In genomic region chr7:66237876-66238617, GRCh38 we compare ENCODE assay signal across 8 cellular contexts. TPM values are rescaled to one million over a fixed set of nuclear protein-coding genes. Genes with fewer than 3 reads are reported as not detected.
DNase-seq lines count a peak whose midpoint lies in the region; ATAC-seq, FAIRE-seq and TF ChIP-seq lines count a peak whose summit lies in the region.
"Not testable (repeated sequence)": the region's sequence is repeated elsewhere in the genome, so short reads cannot be mapped to it uniquely, and the experiment has no call there.

No MANE protein-coding gene starts in this region.

- H3K4me1 Mint-ChIP-seq in Caco-2 (ENCODE audit: low read depth, unreplicated experiment) (peaks cover 45% of the 10 kb centered on the region), astrocyte (ENCODE audit: low read depth, unreplicated experiment) (peaks cover 18% of the 10 kb centered on the region)

- CTCF ChIA-PET in Caco-2 (lab: Charles Lee), result interaction anchor here (0.6 to 1.6 kb wide), 3 partner anchors 33 to 176 kb away, joined by 3 to 6 read pairs (median 4); no protein-coding TSS in a partner anchor

- ATAC-seq in GM19043 (IDR thresholded peaks at IDR 0.05; ENCODE audit: low read depth, unreplicated experiment), result peak; percentile 71
- peak; percentile 68 for ATAC-seq in HG02642 (IDR thresholded peaks at IDR 0.05; ENCODE audit: poor library complexity, unreplicated experiment)
- ATAC-seq in HG03378 (IDR thresholded peaks at IDR 0.05; ENCODE audit: unreplicated experiment), result peak; percentile 45

- H4K8ac ChIP-seq in mesenchymal stem cell (ENCODE audit: low read length), result not testable (repeated sequence)

- H4K20me1 ChIP-seq in astrocyte (ENCODE audit: insufficient read depth, low read length) (peaks cover 23% of the 10 kb centered on the region), smooth muscle cell (ENCODE audit: low read depth) (peaks cover 49% of the 10 kb centered on the region)
- not testable (repeated sequence) for H4K20me1 ChIP-seq in hepatocyte (ENCODE audit: insufficient read depth, poor library complexity, severe bottlenecking)

- peak; percentile 78 to 87 for DNase-seq in Caco-2
- not testable (repeated sequence) for DNase-seq in astrocyte (ENCODE audit: low read depth); mesenchymal stem cell; smooth muscle cell (lab: John Stamatoyannopoulos, UW; ENCODE audit: unreplicated experiment)
- peak; percentile 17 for DNase-seq in hepatocyte (ENCODE audit: low spot score)

- POLR2A ChIA-PET in Caco-2 (lab: Charles Lee), result interaction anchor here (0.5 to 1.4 kb wide), 8 partner anchors 10 to 417 kb away, joined by 3 to 13 read pairs (median 6); partner anchors contain the start of gene TPST1

- H3K4me1 ChIP-seq in Caco-2 (peaks cover 49% of the 10 kb centered on the region), hepatocyte (ENCODE audit: insufficient read depth) (peaks cover 39% of the 10 kb centered on the region), smooth muscle cell (ENCODE audit: low read depth) (peaks cover 35% of the 10 kb centered on the region)
- not testable (repeated sequence) for H3K4me1 ChIP-seq in astrocyte (ENCODE audit: insufficient read depth, low read length); mesenchymal stem cell (ENCODE audit: control insufficient read depth, insufficient read depth, low read depth, low read length)

- H2AK5ac ChIP-seq in mesenchymal stem cell (ENCODE audit: low read length, severe bottlenecking), result peak overlapping the region; percentile 62

- not testable (repeated sequence) for H3K4me3 ChIP-seq in Caco-2 (ENCODE audit: low read depth, low read length); astrocyte (ENCODE audit: insufficient read depth, low read depth, low read length); hepatocyte; mesenchymal stem cell (ENCODE audit: insufficient read depth in 1 of 2, low read depth in 1 of 2, low read length in 2 of 2)
- peak overlapping the region; percentile 21 for H3K4me3 ChIP-seq in smooth muscle cell

- peaks cover 61% of the 10 kb centered on the region for H3F3A ChIP-seq in smooth muscle cell (ENCODE audit: low read depth)

- H2BK5ac ChIP-seq in mesenchymal stem cell (ENCODE audit: low read depth, low read length, poor library complexity, severe bottlenecking), result peak overlapping the region; percentile 93

- WGBS in hepatocyte (ENCODE audit: low lambda C conversion rate, missing lambda C conversion rate), result 9% methylated on average over 7 of the region's 7 CpGs
- WGBS in mesenchymal stem cell, result 27% methylated on average over 5 of the region's 7 CpGs
- WGBS in smooth muscle cell (ENCODE audit: low lambda C conversion rate), result 1% methylated on average over 7 of the region's 7 CpGs

- H3K9ac ChIP-seq in astrocyte (ENCODE audit: low read length), result not testable (repeated sequence)
- H3K9ac ChIP-seq in mesenchymal stem cell (ENCODE audit: low read length) (peak overlapping the region; percentile 38), smooth muscle cell (ENCODE audit: low read depth) (peak overlapping the region; percentile 61)

- H3K4ac ChIP-seq in mesenchymal stem cell (ENCODE audit: low read depth in 1 of 2, low read length in 2 of 2), result not testable (repeated sequence)

- H3K4me2 ChIP-seq in astrocyte (ENCODE audit: low read length), result not testable (repeated sequence)
- H3K4me2 ChIP-seq in hepatocyte (peak overlapping the region; percentile 70), mesenchymal stem cell (ENCODE audit: low read length, poor library complexity, severe bottlenecking) (peak overlapping the region; percentile 60), smooth muscle cell (peak overlapping the region; percentile 79)

- not testable (repeated sequence) for H3K23ac ChIP-seq in mesenchymal stem cell (ENCODE audit: low read length in 2 of 2)

- H3K9me2 ChIP-seq in hepatocyte (replicated peaks; ENCODE audit: insufficient read depth), result not testable (repeated sequence)

- not testable (repeated sequence) for BruUV-seq in Caco-2 (replicated peaks; lab: Mats Ljungman, UMichigan)

- not testable (repeated sequence) for H2BK120ac ChIP-seq in mesenchymal stem cell (ENCODE audit: low read depth, low read length)

- not testable (repeated sequence) for FAIRE-seq in astrocyte (lab: Jason Lieb, UNC)

- not testable (repeated sequence) for H3K14ac ChIP-seq in mesenchymal stem cell (ENCODE audit: low read length in 2 of 2)

- not testable (repeated sequence) for H3K18ac ChIP-seq in mesenchymal stem cell (ENCODE audit: low read depth in 1 of 2, low read length in 2 of 2)

- peak overlapping the region; percentile 56 for H3K4me3 Mint-ChIP-seq in Caco-2 (ENCODE audit: unreplicated experiment)
- H3K4me3 Mint-ChIP-seq in astrocyte (ENCODE audit: unreplicated experiment), result not testable (repeated sequence)

- not testable (repeated sequence) for TF ChIP-seq CTCF in Caco-2 (IDR thresholded peaks at IDR 0.05; ENCODE audit: insufficient read depth in 1 of 2, low read depth in 1 of 2, low read length in 1 of 2, severe bottlenecking in 1 of 2, unreplicated experiment in 1 of 2); astrocyte (IDR thresholded peaks at IDR 0.05; ENCODE audit: insufficient read depth, low read depth, low read length); hepatocyte (IDR thresholded peaks at IDR 0.05; ENCODE audit: poor library complexity); smooth muscle cell (IDR thresholded peaks at IDR 0.05; ENCODE audit: borderline replicate concordance, insufficient read depth, poor library complexity, severe bottlenecking)

- not testable (repeated sequence) for H3K9me3 ChIP-seq in Caco-2; astrocyte (ENCODE audit: insufficient read depth, low read depth, low read length); hepatocyte (ENCODE audit: low read depth); mesenchymal stem cell (ENCODE audit: control insufficient read depth, low read length); smooth muscle cell (replicated peaks; ENCODE audit: low read depth)

- H4K91ac ChIP-seq in mesenchymal stem cell (ENCODE audit: low read length), result not testable (repeated sequence)

- not testable (repeated sequence) for H2AFZ ChIP-seq in astrocyte (ENCODE audit: low read depth, low read length); hepatocyte; mesenchymal stem cell (ENCODE audit: low read depth, low read length); smooth muscle cell (ENCODE audit: low read depth)

- H3K36me3 Mint-ChIP-seq in Caco-2 (ENCODE audit: insufficient read depth, unreplicated experiment), result peaks cover 27% of the 10 kb centered on the region
- H3K36me3 Mint-ChIP-seq in astrocyte (ENCODE audit: low read depth, unreplicated experiment), result not testable (repeated sequence)

- H3K27me3 Mint-ChIP-seq in Caco-2 (ENCODE audit: insufficient read depth, unreplicated experiment); astrocyte (ENCODE audit: low read depth, unreplicated experiment): not testable (repeated sequence)

- H2BK15ac ChIP-seq in mesenchymal stem cell (ENCODE audit: low read depth, poor library complexity, severe bottlenecking), result not testable (repeated sequence)

- H3K27ac Mint-ChIP-seq in Caco-2 (ENCODE audit: unreplicated experiment) (peak overlapping the region; percentile 71), astrocyte (ENCODE audit: unreplicated experiment) (peak overlapping the region; percentile 55)

- peaks cover 19% of the 10 kb centered on the region for H3K9me3 Mint-ChIP-seq in Caco-2 (ENCODE audit: unreplicated experiment)
- H3K9me3 Mint-ChIP-seq in astrocyte (ENCODE audit: unreplicated experiment), result not testable (repeated sequence)

- intact Hi-C loops in Caco-2 (cut with micrococcal nuclease; ENCODE audit: unreplicated experiment), result loop anchor here (1.0 to 5.0 kb wide), 5 partner anchors 33 to 175 kb away; partner anchors contain the start of gene TPST1

- H3K27me3 ChIP-seq in Caco-2 (replicated peaks; ENCODE audit: control insufficient read depth, insufficient read depth, low read length); astrocyte (ENCODE audit: insufficient read depth, low read length); hepatocyte; mesenchymal stem cell (ENCODE audit: control insufficient read depth in 1 of 2, insufficient read depth in 1 of 2, low read length in 2 of 2); smooth muscle cell (ENCODE audit: low read depth): not testable (repeated sequence)

- H3K79me1 ChIP-seq in mesenchymal stem cell (replicated peaks; ENCODE audit: low read length, poor library complexity, severe bottlenecking), result peaks cover 13% of the 10 kb centered on the region

- H3K79me2 ChIP-seq in astrocyte (ENCODE audit: insufficient read depth, low read length) (peaks cover 33% of the 10 kb centered on the region), hepatocyte (peaks cover 78% of the 10 kb centered on the region), smooth muscle cell (ENCODE audit: low read depth) (peaks cover 91% of the 10 kb centered on the region)

- H3K36me3 ChIP-seq in Caco-2 (ENCODE audit: control insufficient read depth, insufficient read depth, low read length); astrocyte (ENCODE audit: insufficient read depth, low read length); hepatocyte (replicated peaks; ENCODE audit: insufficient read depth, low read depth); smooth muscle cell (ENCODE audit: low read depth): not testable (repeated sequence)
- peaks cover 4 to 23% of the 10 kb centered on the region in 2 experiments for H3K36me3 ChIP-seq in mesenchymal stem cell (ENCODE audit: control insufficient read depth in 1 of 2, insufficient read depth in 2 of 2, low read depth in 1 of 2, low read length in 2 of 2)

- not testable (repeated sequence) for H2BK12ac ChIP-seq in mesenchymal stem cell (ENCODE audit: low read length in 2 of 2)

- H3K27ac ChIP-seq in astrocyte (ENCODE audit: low read depth, low read length), result not testable (repeated sequence)
- H3K27ac ChIP-seq in hepatocyte, result peak overlapping the region; percentile 79
- H3K27ac ChIP-seq in mesenchymal stem cell (ENCODE audit: low read length, poor library complexity, severe bottlenecking), result peak overlapping the region; percentile 99
- peak overlapping the region; percentile 93 for H3K27ac ChIP-seq in smooth muscle cell (ENCODE audit: low read depth)

RNA-seq across cellular contexts. Expression of gene TPST1, which starts 32.9 kb away (rescaled TPM):
- 31.0 and 32.8 TPM in 2 replicates for total RNA-seq in Caco-2 (2022)
- total RNA-seq in astrocyte, result 36.5 and 40.2 TPM in 2 replicates
- 91.2 and 101 TPM in 2 replicates for total RNA-seq in hepatocyte
- 81.9 and 85.2 TPM in 2 replicates for polyA plus RNA-seq in hepatocyte
- 58.0 TPM for polyA plus RNA-seq in mesenchymal stem cell (2013, experiment 1 of 2)
- 58.7 TPM for polyA plus RNA-seq in mesenchymal stem cell (2013, experiment 2 of 2)
- 133 and 155 TPM in 2 replicates for total RNA-seq in smooth muscle cell
- 122 and 139 TPM in 2 replicates for polyA plus RNA-seq in smooth muscle cell
